14 cellular contexts compared by ENCODE assay signal in the genomic region with DNA sequence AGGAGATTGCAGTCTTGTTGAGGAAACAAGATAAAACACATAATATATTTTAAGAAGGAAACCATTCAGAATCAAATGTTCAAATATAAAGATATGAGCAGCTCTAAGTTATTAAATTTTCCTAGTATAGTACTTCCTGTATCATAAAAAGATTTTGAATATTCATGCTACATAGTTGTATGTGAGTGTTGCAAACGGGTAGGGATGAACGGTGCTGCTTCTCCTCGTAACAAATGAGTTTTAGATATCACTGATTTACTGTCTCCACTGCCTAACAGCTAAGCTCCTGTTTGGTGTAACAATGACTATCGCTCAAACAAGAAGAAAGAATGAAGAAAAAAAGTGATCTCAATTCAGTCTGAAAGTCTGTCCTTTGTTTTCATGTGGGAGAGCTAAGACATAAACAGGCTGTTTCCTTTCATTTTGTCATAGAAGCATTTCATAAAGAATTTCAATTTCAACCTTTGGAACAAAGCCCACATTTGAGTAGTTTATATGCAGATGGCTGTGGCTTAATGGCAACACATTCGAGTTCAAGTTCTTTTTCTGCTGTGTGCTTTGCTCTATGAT. TPM values are rescaled to one million over a fixed set of nuclear protein-coding genes. Genes with fewer than 3 reads are reported as not detected.
DNase-seq lines count a peak whose midpoint lies in the region; ATAC-seq and FAIRE-seq lines count a peak whose summit lies in the region.
"Had no signal": no experiment of that assay in that cellular context is flagged by ENCODE, and none has a peak within 500 bp of the region (broad histone marks: within the 10 kb centered on the region; RNA-seq: fewer than 3 reads in every experiment).

No MANE protein-coding gene starts in this region.

- H3K4me3 ChIP-seq in subcutaneous abdominal adipose tissue (ENCODE audit: low read depth in 1 of 5, low read length in 5 of 5), result peak overlapping the region; percentile 36 to 62 (median 51)
- H3K4me3 ChIP-seq: A549 had no signal

- CTCF ChIA-PET in activated CD4-positive, alpha-beta T cell treated with anti-CD3 and anti-CD28 coated beads, Interleukin-2, amount 10 ng/mL, durations not matched to agents 7 days and 5 days (lab: Charles Lee), result interaction anchor here (1.0 kb wide), 1 partner anchor 27 kb away, joined by 3 read pairs; no protein-coding TSS in a partner anchor

- no peak for ATAC-seq in activated naive CD8-positive, alpha-beta T cell treated with anti-CD3 and anti-CD28 coated beads, Interleukin-2, amount 50 U/mL, for 24 hours
- ATAC-seq: A549 had no signal

- DNase-seq in activated T-cell treated with anti-CD3 and anti-CD28 coated beads, Interleukin-2, amount 50 U/mL, for 24 hours, result no peak
- no peak for DNase-seq in activated T-cell treated with anti-CD3 and anti-CD28 coated beads, Interleukin-2, amount 50 U/mL, for 48 hours
- no peak for DNase-seq in activated naive CD8-positive, alpha-beta T cell treated with anti-CD3 and anti-CD28 coated beads, Interleukin-2, amount 50 U/mL, for 24 hours
- DNase-seq in NOMO-1 treated with dmso at 0.1 percent for 144 hours (lab: John Stamatoyannopoulos, UW; ENCODE audit: unreplicated experiment), result no peak
- DNase-seq in activated CD4-positive, alpha-beta T cell treated with anti-CD3 and anti-CD28 coated beads, Interleukin-2, amount 10 ng/mL, durations not matched to agents 7 days and 5 days, result no peak
- DNase-seq in ureter (ENCODE audit: low spot score), result no peak
- DNase-seq: activated CD4-positive, CD25-positive, alpha-beta regulatory T cell; adrenal gland; GF-D8; H7; KG1 had no signal

- H3K27ac ChIP-seq in subcutaneous abdominal adipose tissue (ENCODE audit: low read depth, low read length), result peak overlapping the region; percentile 35
- H3K27ac ChIP-seq: A549, adrenal gland had no signal

- peaks cover 19% of the 10 kb centered on the region for H3K9me3 Mint-ChIP-seq in activated T-cell treated with anti-CD3 and anti-CD28 coated beads, Interleukin-2, amount 50 U/mL, for 24 hours
- peaks cover 21% of the 10 kb centered on the region for H3K9me3 Mint-ChIP-seq in activated naive CD8-positive, alpha-beta T cell treated with anti-CD3 and anti-CD28 coated beads, Interleukin-2, amount 50 U/mL, for 24 hours
- peaks cover 20% of the 10 kb centered on the region for H3K9me3 Mint-ChIP-seq in activated CD4-positive, alpha-beta T cell treated with anti-CD3 and anti-CD28 coated beads, Interleukin-2, amount 10 ng/mL, durations not matched to agents 7 days and 5 days

- peak; percentile 91 for FAIRE-seq in islet of Langerhans (lab: Jason Lieb, UNC)
- FAIRE-seq: A549 had no signal

- H3K27me3 ChIP-seq in subcutaneous abdominal adipose tissue (ENCODE audit: control insufficient read depth in 5 of 5, insufficient read depth in 4 of 5, low read length in 5 of 5), result no peaks in the 10 kb centered on the region
- H3K27me3 ChIP-seq: adrenal gland had no signal

- no peaks in the 10 kb centered on the region for H3K27me3 Mint-ChIP-seq in activated T-cell treated with anti-CD3 and anti-CD28 coated beads, Interleukin-2, amount 50 U/mL, for 24 hours
- H3K27me3 Mint-ChIP-seq in activated naive CD8-positive, alpha-beta T cell treated with anti-CD3 and anti-CD28 coated beads, Interleukin-2, amount 50 U/mL, for 24 hours, result no peaks in the 10 kb centered on the region
- no peaks in the 10 kb centered on the region for H3K27me3 Mint-ChIP-seq in activated CD4-positive, alpha-beta T cell treated with anti-CD3 and anti-CD28 coated beads, Interleukin-2, amount 10 ng/mL, durations not matched to agents 7 days and 5 days

- peak overlapping the region; percentile 45 for H3K4me3 Mint-ChIP-seq in activated T-cell treated with anti-CD3 and anti-CD28 coated beads, Interleukin-2, amount 50 U/mL, for 24 hours
- H3K4me3 Mint-ChIP-seq in activated naive CD8-positive, alpha-beta T cell treated with anti-CD3 and anti-CD28 coated beads, Interleukin-2, amount 50 U/mL, for 24 hours, result peak overlapping the region; percentile 46
- no peak overlapping the region for H3K4me3 Mint-ChIP-seq in activated CD4-positive, alpha-beta T cell treated with anti-CD3 and anti-CD28 coated beads, Interleukin-2, amount 10 ng/mL, durations not matched to agents 7 days and 5 days

- H3K9me3 ChIP-seq in subcutaneous abdominal adipose tissue (ENCODE audit: control insufficient read depth in 5 of 5, low read length in 5 of 5), result peaks cover 0 to 13% (median 6%) of the 10 kb centered on the region in 5 donors
- H3K9me3 ChIP-seq: adrenal gland had no signal

- H3K36me3 ChIP-seq in subcutaneous abdominal adipose tissue (ENCODE audit: control insufficient read depth in 5 of 5, insufficient read depth in 5 of 5, low read length in 5 of 5), result peaks cover 12 to 34% (median 22%) of the 10 kb centered on the region in 5 donors
- H3K36me3 ChIP-seq: adrenal gland had no signal

- peaks cover 48% of the 10 kb centered on the region for H3K4me1 Mint-ChIP-seq in activated T-cell treated with anti-CD3 and anti-CD28 coated beads, Interleukin-2, amount 50 U/mL, for 24 hours (ENCODE audit: low read depth)
- peaks cover 40% of the 10 kb centered on the region for H3K4me1 Mint-ChIP-seq in activated naive CD8-positive, alpha-beta T cell treated with anti-CD3 and anti-CD28 coated beads, Interleukin-2, amount 50 U/mL, for 24 hours
- H3K4me1 Mint-ChIP-seq in activated CD4-positive, alpha-beta T cell treated with anti-CD3 and anti-CD28 coated beads, Interleukin-2, amount 10 ng/mL, durations not matched to agents 7 days and 5 days, result peaks cover 32% of the 10 kb centered on the region

- H3K9ac ChIP-seq in subcutaneous abdominal adipose tissue (ENCODE audit: low read length in 5 of 5), result peak overlapping the region in 4 of 5 donors; percentile 44 to 65 (median 53)

- H3K4me1 ChIP-seq in subcutaneous abdominal adipose tissue (ENCODE audit: control insufficient read depth in 5 of 5, insufficient read depth in 5 of 5, low read length in 5 of 5), result peaks cover 0 to 17% (median 12%) of the 10 kb centered on the region in 5 donors
- H3K4me1 ChIP-seq: A549 had no signal

- peak overlapping the region; percentile 74 for H3K27ac Mint-ChIP-seq in activated T-cell treated with anti-CD3 and anti-CD28 coated beads, Interleukin-2, amount 50 U/mL, for 24 hours
- H3K27ac Mint-ChIP-seq in activated naive CD8-positive, alpha-beta T cell treated with anti-CD3 and anti-CD28 coated beads, Interleukin-2, amount 50 U/mL, for 24 hours, result peak overlapping the region; percentile 50
- no peak overlapping the region for H3K27ac Mint-ChIP-seq in activated CD4-positive, alpha-beta T cell treated with anti-CD3 and anti-CD28 coated beads, Interleukin-2, amount 10 ng/mL, durations not matched to agents 7 days and 5 days

- H3K36me3 Mint-ChIP-seq in activated T-cell treated with anti-CD3 and anti-CD28 coated beads, Interleukin-2, amount 50 U/mL, for 24 hours (ENCODE audit: low read depth), result peaks cover 81% of the 10 kb centered on the region
- H3K36me3 Mint-ChIP-seq in activated naive CD8-positive, alpha-beta T cell treated with anti-CD3 and anti-CD28 coated beads, Interleukin-2, amount 50 U/mL, for 24 hours (ENCODE audit: low read depth), result peaks cover 40% of the 10 kb centered on the region
- H3K36me3 Mint-ChIP-seq in activated CD4-positive, alpha-beta T cell treated with anti-CD3 and anti-CD28 coated beads, Interleukin-2, amount 10 ng/mL, durations not matched to agents 7 days and 5 days (ENCODE audit: low read depth), result peaks cover 54% of the 10 kb centered on the region

- POLR2A ChIA-PET in activated CD4-positive, alpha-beta T cell treated with anti-CD3 and anti-CD28 coated beads, Interleukin-2, amount 10 ng/mL, durations not matched to agents 7 days and 5 days (lab: Charles Lee), result interaction anchor here (0.5 kb wide), 1 partner anchor 215 kb away, joined by 3 read pairs; no protein-coding TSS in a partner anchor

RNA-seq across cellular contexts. Expression of gene RTRAF, which starts 26.1 kb away (rescaled TPM):
- 100 to 1,000 TPM; 194 to 217 TPM for total RNA-seq in activated CD4-positive, alpha-beta T cell treated with anti-CD3 and anti-CD28 coated beads, Interleukin-2, amount 10 ng/mL, durations not matched to agents 7 days and 5 days
- total RNA-seq in ureter, result 152 TPM
